8 cellular contexts compared by ENCODE assay signal in genomic region chr14:59869381-59870255, GRCh38. TPM values are rescaled to one million over a fixed set of nuclear protein-coding genes. Genes with fewer than 3 reads are reported as not detected.
A peak's percentile ranks its signal among the peaks of the same experiment; 100 is the strongest.
DNase-seq lines count a peak whose midpoint lies in the region; ATAC-seq and TF ChIP-seq lines count a peak whose summit lies in the region.

No MANE protein-coding gene starts in this region.

- H3K4me3 ChIP-seq in CD4-positive, alpha-beta memory T cell (ENCODE audit: low read length in 2 of 2): no peak overlapping the region
- peak overlapping the region; percentile 61 to 93 (median 82) for H3K4me3 ChIP-seq in dorsolateral prefrontal cortex
- H3K4me3 ChIP-seq in neutrophil (ENCODE audit: low read depth in 1 of 2, low read length in 1 of 2): peak overlapping the region; percentile 50 to 67

- ATAC-seq in GM19455 (IDR thresholded peaks at IDR 0.05; ENCODE audit: unreplicated experiment) (no peak), GM18867 (IDR thresholded peaks at IDR 0.05; ENCODE audit: unreplicated experiment) (no peak)

- H3K27ac ChIP-seq in CD4-positive, alpha-beta memory T cell (ENCODE audit: low read depth, low read length): no peak overlapping the region
- H3K27ac ChIP-seq in dorsolateral prefrontal cortex (peak overlapping the region in 54 of 59 donors; percentile 75 to 96 (median 90)), neutrophil (no peak overlapping the region)

- no peaks in the 10 kb centered on the region for H3K9me3 ChIP-seq in CD4-positive, alpha-beta memory T cell (ENCODE audit: control insufficient read depth in 1 of 2, low read length in 2 of 2)
- H3K9me3 ChIP-seq in neutrophil: no peaks in the 10 kb centered on the region

- no peaks in the 10 kb centered on the region for H3K36me3 ChIP-seq in CD4-positive, alpha-beta memory T cell (ENCODE audit: insufficient read depth, low read length)
- H3K36me3 ChIP-seq in neutrophil: no peaks in the 10 kb centered on the region

- H3K4me1 Mint-ChIP-seq in CD4-positive, alpha-beta memory T cell: peaks cover 3 to 14% (median 6%) of the 10 kb centered on the region in 4 donors
- peaks cover 0 to 9% (median 8%) of the 10 kb centered on the region in 3 donors for H3K4me1 Mint-ChIP-seq in IgD-negative memory B cell

- intact Hi-C loops in CD4-positive, alpha-beta memory T cell (cut with micrococcal nuclease): no loop called here
- intact Hi-C loops in dorsolateral prefrontal cortex (cut with DNase I): loop anchor here in 1 of 2 donors (10.0 kb wide), 1 partner anchor 235 kb away; no protein-coding TSS in a partner anchor

- H3K4me3 Mint-ChIP-seq in CD4-positive, alpha-beta memory T cell: peak overlapping the region in 7 of 8 donors; percentile 18 to 72 (median 53)
- peak overlapping the region in 3 of 4 donors; percentile 57 to 89 (median 66) for H3K4me3 Mint-ChIP-seq in IgD-negative memory B cell

- peaks cover 11% of the 10 kb centered on the region for H3K27me3 ChIP-seq in CD4-positive, alpha-beta memory T cell (ENCODE audit: insufficient read depth, low read length)
- H3K27me3 ChIP-seq in dorsolateral prefrontal cortex: no peaks in the 10 kb centered on the region
- H3K27me3 ChIP-seq in neutrophil: peaks cover 99% of the 10 kb centered on the region

- no peaks in the 10 kb centered on the region for H3K36me3 Mint-ChIP-seq in CD4-positive, alpha-beta memory T cell
- H3K36me3 Mint-ChIP-seq in IgD-negative memory B cell: no peaks in the 10 kb centered on the region

- no peak for TF ChIP-seq CTCF in dorsolateral prefrontal cortex (IDR thresholded peaks at IDR 0.05 in 54 of 56, conservative IDR thresholded peaks at IDR 0.05 in 2 of 56; ENCODE audit: low read depth in 1 of 56, partially characterized antibody in 56 of 56)
- no peak for TF ChIP-seq CTCF in neutrophil (IDR thresholded peaks at IDR 0.05)

- no peak overlapping the region for H3K27ac Mint-ChIP-seq in CD4-positive, alpha-beta memory T cell
- no peak overlapping the region for H3K27ac Mint-ChIP-seq in IgD-negative memory B cell

- H3K9me3 Mint-ChIP-seq in CD4-positive, alpha-beta memory T cell: peaks cover 0 to 5% (median 0%) of the 10 kb centered on the region in 8 donors
- peaks cover 2 to 5% (median 3%) of the 10 kb centered on the region in 3 donors for H3K9me3 Mint-ChIP-seq in IgD-negative memory B cell

- H3K27me3 Mint-ChIP-seq in CD4-positive, alpha-beta memory T cell: peaks cover 35 to 38% of the 10 kb centered on the region in 2 donors
- peaks cover 30% of the 10 kb centered on the region for H3K27me3 Mint-ChIP-seq in IgD-negative memory B cell

- CTCF ChIA-PET in CD4-positive, alpha-beta memory T cell (lab: Charles Lee; ENCODE audit: partially characterized antibody): no interaction called here

- no peak for DNase-seq in CD4-positive, alpha-beta memory T cell
- DNase-seq in dorsolateral prefrontal cortex (peak in 8 of 10 donors; percentile 18 to 57 (median 32)), NOMO-1 treated with DMSO at 0.1 percent for 48 hours (lab: John Stamatoyannopoulos, UW; ENCODE audit: unreplicated experiment) (no peak)
- no peak for DNase-seq in stimulated activated CD4-positive, alpha-beta T cell treated with anti-CD3 and anti-CD28 coated beads, Interleukin-1b, Interleukin-23, amount 100 ng/mL, for 48 hours

- POLR2A ChIA-PET in CD4-positive, alpha-beta memory T cell (lab: Charles Lee; ENCODE audit: partially characterized antibody): no interaction called here

- peaks cover 7% of the 10 kb centered on the region for H3K4me1 ChIP-seq in CD4-positive, alpha-beta memory T cell (ENCODE audit: insufficient read depth, low read length)
- peaks cover 14 to 16% of the 10 kb centered on the region in 2 experiments for H3K4me1 ChIP-seq in neutrophil (ENCODE audit: control insufficient read depth in 1 of 2, insufficient read depth in 1 of 2, low read depth in 1 of 2, low read length in 1 of 2)

RNA-seq across cellular contexts. Expression of gene RTN1, which starts 1.0 kb away (rescaled TPM):
- under 1 TPM in 1 of 2 experiments, not detected in 1; 0.39 TPM for total RNA-seq in CD4-positive, alpha-beta memory T cell
- polyA plus RNA-seq in CD4-positive, alpha-beta memory T cell: not detected
- polyA plus RNA-seq in IgD-negative memory B cell: 0.24 TPM
- total RNA-seq in dorsolateral prefrontal cortex: 1,000 to 10,000 TPM in 13 of 120 experiments, 100 to 1,000 TPM in 107; 194 to 1,123 (median 809) TPM

RNA-seq across cellular contexts. Expression of gene LRRC9, which starts 50.3 kb away (rescaled TPM):
- total RNA-seq in CD4-positive, alpha-beta memory T cell: under 1 TPM in 1 of 2 experiments, not detected in 1; 0.47 TPM
- not detected for polyA plus RNA-seq in CD4-positive, alpha-beta memory T cell
- polyA plus RNA-seq in IgD-negative memory B cell: not detected
- total RNA-seq in dorsolateral prefrontal cortex: 1 to 10 TPM in 115 of 120 experiments, under 1 TPM in 5; 0.72 to 5.2 (median 2.6) TPM

Comparison
In these comparisons a context has a peak if more than half of its experiments do, and no peak if none do; other contexts are left out.
1. DNase-seq: peak in dorsolateral prefrontal cortex (8 of 10); none in CD4-positive, alpha-beta memory T cell (0 of 5), NOMO-1 treated with DMSO at 0.1 percent for 48 hours (single experiment) and stimulated activated CD4-positive, alpha-beta T cell treated with anti-CD3 and anti-CD28 coated beads, Interleukin-1b, Interleukin-23, amount 100 ng/mL, for 48 hours (single experiment).
2. H3K27ac ChIP-seq: peak in dorsolateral prefrontal cortex (54 of 59); none in CD4-positive, alpha-beta memory T cell (single experiment) and neutrophil (single experiment).
3. H3K4me3 ChIP-seq: peak in dorsolateral prefrontal cortex (59 of 59) and neutrophil (2 of 2); none in CD4-positive, alpha-beta memory T cell (0 of 2).
4. RNA of gene RTN1, which starts 1.0 kb away (total RNA-seq): 194 to 1,123 TPM in dorsolateral prefrontal cortex; 0.39 TPM in CD4-positive, alpha-beta memory T cell; every median in the first group is over 100 times any median in the second.